35 cellular contexts compared by ENCODE assay signal in genomic region chr1:42601472-42601871, GRCh38.
"Had no signal": no experiment of that assay in that cellular context is flagged by ENCODE, and none has a peak within 500 bp of the region (broad histone marks: within the 10 kb centered on the region; RNA-seq: fewer than 3 reads in every experiment).

No MANE protein-coding gene starts in this region.

- H3K27me3 ChIP-seq: adrenal gland, ascending aorta, body of pancreas, brain microvascular endothelial cell, breast epithelium, cardiac muscle cell had no signal

- H3K9me3 ChIP-seq: adrenal gland, body of pancreas had no signal

- H3K27me3 Mint-ChIP-seq: activated naive CD8-positive, alpha-beta T cell; activated naive CD8-positive, alpha-beta T cell treated with anti-CD3 and anti-CD28 coated beads for 36 hours; activated naive CD8-positive, alpha-beta T cell treated with anti-CD3 and anti-CD28 coated beads, Interleukin-2, amount 10 ng/mL, durations not matched to agents 7 days and 5 days; activated naive CD8-positive, alpha-beta T cell treated with anti-CD3 and anti-CD28 coated beads, Interleukin-2, amount 50 U/mL, for 24 hours; activated T-cell treated with anti-CD3 and anti-CD28 coated beads, Interleukin-2, amount 50 U/mL, for 24 hours; activated T-helper 17 cell treated with anti-CD3 and anti-CD28 coated beads, Interleukin-2, amount 50 U/mL, for 72 hours; brain; central memory CD8-positive, alpha-beta T cell had no signal

- H3K27ac Mint-ChIP-seq: activated naive CD4-positive, alpha-beta T cell treated with anti-CD3 and anti-CD28 coated beads for 36 hours; activated naive CD4-positive, alpha-beta T cell treated with anti-CD3 and anti-CD28 coated beads, Interleukin-2, amount 10 ng/mL, durations not matched to agents 7 days and 5 days; activated naive CD4-positive, alpha-beta T cell treated with anti-CD3 and anti-CD28 coated beads, Interleukin-2, amount 50 U/mL, for 24 hours; activated naive CD4-positive, alpha-beta T cell treated with anti-CD3 and anti-CD28 coated beads, Interleukin-2, amount 50 U/mL, for 72 hours; activated naive CD8-positive, alpha-beta T cell; activated naive CD8-positive, alpha-beta T cell treated with anti-CD3 and anti-CD28 coated beads for 36 hours; activated naive CD8-positive, alpha-beta T cell treated with anti-CD3 and anti-CD28 coated beads, Interleukin-2, amount 10 ng/mL, durations not matched to agents 7 days and 5 days; activated naive CD8-positive, alpha-beta T cell treated with anti-CD3 and anti-CD28 coated beads, Interleukin-2, amount 50 U/mL, for 24 hours; activated T-cell treated with anti-CD3 and anti-CD28 coated beads, Interleukin-2, amount 50 U/mL, for 24 hours; activated T-helper 1 cell treated with anti-CD3 and anti-CD28 coated beads, Interleukin-12 subunit alpha, Interleukin-12 subunit beta, Interleukin-2, Interleukin-4 antibody, amounts not matched to agents 30 ng/mL and 10 ng/mL and 1 ng/mL, durations not matched to agents 14 hours and 24 hours and 36 hours; activated T-helper 17 cell treated with anti-CD3 and anti-CD28 coated beads, Interleukin-2, amount 50 U/mL, for 72 hours; activated T-helper 2 cell treated with anti-CD3 and anti-CD28 coated beads, Interferon-gamma antibody, Interleukin-2, Interleukin-4, amounts not matched to agents 10 μg/mL and 5 μg/mL and 100 μg/mL, durations not matched to agents 14 hours and 24 hours and 36 hours; brain had no signal

- H3K4me3 Mint-ChIP-seq: activated naive CD4-positive, alpha-beta T cell treated with anti-CD3 and anti-CD28 coated beads for 36 hours; activated naive CD4-positive, alpha-beta T cell treated with anti-CD3 and anti-CD28 coated beads, Interleukin-2, amount 10 ng/mL, durations not matched to agents 7 days and 5 days; activated naive CD4-positive, alpha-beta T cell treated with anti-CD3 and anti-CD28 coated beads, Interleukin-2, amount 50 U/mL, for 24 hours; activated naive CD8-positive, alpha-beta T cell; activated naive CD8-positive, alpha-beta T cell treated with anti-CD3 and anti-CD28 coated beads for 36 hours; activated naive CD8-positive, alpha-beta T cell treated with anti-CD3 and anti-CD28 coated beads, Interleukin-2, amount 10 ng/mL, durations not matched to agents 7 days and 5 days; activated naive CD8-positive, alpha-beta T cell treated with anti-CD3 and anti-CD28 coated beads, Interleukin-2, amount 50 U/mL, for 24 hours; activated T-cell treated with anti-CD3 and anti-CD28 coated beads, Interleukin-2, amount 50 U/mL, for 24 hours; activated T-helper 1 cell treated with anti-CD3 and anti-CD28 coated beads, Interleukin-12 subunit alpha, Interleukin-12 subunit beta, Interleukin-2, Interleukin-4 antibody, amounts not matched to agents 30 ng/mL and 10 ng/mL and 1 ng/mL, durations not matched to agents 14 hours and 24 hours and 36 hours; activated T-helper 17 cell treated with anti-CD3 and anti-CD28 coated beads, Interleukin-2, amount 50 U/mL, for 72 hours; brain; central memory CD8-positive, alpha-beta T cell had no signal

- H3K4me1 ChIP-seq: adrenal gland, ascending aorta, body of pancreas, breast epithelium had no signal

- H3K4me3 ChIP-seq: adrenal gland, ascending aorta, body of pancreas, breast epithelium, cardiac muscle cell had no signal

- DNase-seq: activated effector memory CD4-positive, alpha-beta T cell treated with anti-CD3 and anti-CD28 coated beads, Interleukin-2, amount 50 U/mL, for 16 hours; activated gamma-delta T cell; activated gamma-delta T cell treated with Interleukin-2 at 50 U/mL for 16 hours; activated naive CD4-positive, alpha-beta T cell; activated naive CD4-positive, alpha-beta T cell treated with anti-CD3 and anti-CD28 coated beads for 36 hours; activated naive CD4-positive, alpha-beta T cell treated with anti-CD3 and anti-CD28 coated beads, Interleukin-2, amount 10 ng/mL, durations not matched to agents 7 days and 5 days; activated naive CD4-positive, alpha-beta T cell treated with anti-CD3 and anti-CD28 coated beads, Interleukin-2, amount 50 U/mL, for 16 hours; activated naive CD4-positive, alpha-beta T cell treated with Interleukin-2 at 50 U/mL for 16 hours; activated naive CD8-positive, alpha-beta T cell treated with anti-CD3 and anti-CD28 coated beads for 36 hours; activated naive CD8-positive, alpha-beta T cell treated with anti-CD3 and anti-CD28 coated beads, Interleukin-2, amount 10 ng/mL, durations not matched to agents 7 days and 5 days; activated naive CD8-positive, alpha-beta T cell treated with anti-CD3 and anti-CD28 coated beads, Interleukin-2, amount 50 U/mL, for 24 hours; activated T-cell treated with anti-CD3 and anti-CD28 coated beads, Interleukin-2, amount 50 U/mL, for 1 hour; activated T-cell treated with anti-CD3 and anti-CD28 coated beads, Interleukin-2, amount 50 U/mL, for 24 hours; activated T-cell treated with anti-CD3 and anti-CD28 coated beads, Interleukin-2, amount 50 U/mL, for 48 hours; adrenal gland; amniotic stem cell; amygdala; anterior cingulate cortex; aorta; body of pancreas; brain microvascular endothelial cell; caudate nucleus; central memory CD4-positive, alpha-beta T cell; cerebellar nuclear complex had no signal

- ATAC-seq: activated naive CD4-positive, alpha-beta T cell treated with anti-CD3 and anti-CD28 coated beads, Interleukin-2, amount 50 U/mL, for 72 hours; activated naive CD8-positive, alpha-beta T cell treated with anti-CD3 and anti-CD28 coated beads, Interleukin-2, amount 50 U/mL, for 24 hours; activated T-helper 17 cell treated with anti-CD3 and anti-CD28 coated beads, Interleukin-2, amount 50 U/mL, for 72 hours; body of pancreas had no signal

- H3K4me1 Mint-ChIP-seq: activated naive CD4-positive, alpha-beta T cell treated with anti-CD3 and anti-CD28 coated beads, Interleukin-2, amount 10 ng/mL, durations not matched to agents 7 days and 5 days; activated naive CD4-positive, alpha-beta T cell treated with anti-CD3 and anti-CD28 coated beads, Interleukin-2, amount 50 U/mL, for 24 hours; activated naive CD8-positive, alpha-beta T cell treated with anti-CD3 and anti-CD28 coated beads for 36 hours; activated naive CD8-positive, alpha-beta T cell treated with anti-CD3 and anti-CD28 coated beads, Interleukin-2, amount 10 ng/mL, durations not matched to agents 7 days and 5 days; activated naive CD8-positive, alpha-beta T cell treated with anti-CD3 and anti-CD28 coated beads, Interleukin-2, amount 50 U/mL, for 24 hours; activated T-helper 17 cell treated with anti-CD3 and anti-CD28 coated beads, Interleukin-2, amount 50 U/mL, for 72 hours; brain; central memory CD8-positive, alpha-beta T cell had no signal

- H3K36me3 Mint-ChIP-seq: activated naive CD4-positive, alpha-beta T cell treated with anti-CD3 and anti-CD28 coated beads, Interleukin-2, amount 10 ng/mL, durations not matched to agents 7 days and 5 days; activated naive CD8-positive, alpha-beta T cell had no signal

- H3K9me3 Mint-ChIP-seq: activated naive CD4-positive, alpha-beta T cell treated with anti-CD3 and anti-CD28 coated beads, Interleukin-2, amount 50 U/mL, for 24 hours had no signal

- H3K27ac ChIP-seq: adrenal gland, ascending aorta, body of pancreas, brain microvascular endothelial cell, breast epithelium, cardiac muscle cell had no signal

- H3K36me3 ChIP-seq: adrenal gland, ascending aorta, brain microvascular endothelial cell, breast epithelium, cardiac muscle cell had no signal
